ENCODE assay signal across 8 cellular contexts in genomic region chr15:67080900-67081431, GRCh38. TPM values are rescaled to one million over a fixed set of nuclear protein-coding genes. Genes with fewer than 3 reads are reported as not detected.
DNase-seq lines count a peak whose midpoint lies in the region; ATAC-seq and TF ChIP-seq lines count a peak whose summit lies in the region.

No MANE protein-coding gene starts in this region.

- TF ChIP-seq POLR2A in thyroid gland (IDR thresholded peaks at IDR 0.05) = no peak

- 35 to 43% methylated on average over 10 of the region's 10 CpGs for WGBS in thyroid gland, 2 donors

- no peaks in the 10 kb centered on the region for H3K27me3 ChIP-seq in BE2C
- H3K27me3 ChIP-seq in colonic mucosa = no peaks in the 10 kb centered on the region
- no peaks in the 10 kb centered on the region for H3K27me3 ChIP-seq in thyroid gland

- peak overlapping the region in 1 of 2 donors; percentile 13 for H3K9ac ChIP-seq in colonic mucosa (ENCODE audit: low read depth in 2 of 2, low read length in 2 of 2)

- no peaks in the 10 kb centered on the region for H3K36me3 Mint-ChIP-seq in T-helper 17 cell (ENCODE audit: low read depth)

- H3K27ac ChIP-seq in colonic mucosa (peak overlapping the region; percentile 36), thyroid gland (peak overlapping the region; percentile 62 to 71 (median 65))

- H3K4me3 ChIP-seq in BE2C (ENCODE audit: low read depth, low read length) (no peak overlapping the region), colonic mucosa (no peak overlapping the region), thyroid gland (replicated peaks in 1 of 3) (no peak overlapping the region)

- peak overlapping the region; percentile 36 for H3K4me3 Mint-ChIP-seq in T-helper 17 cell

- no peaks in the 10 kb centered on the region; the same call in 1 of the 2 replicates for H3K4me1 ChIP-seq in BE2C
- H3K4me1 ChIP-seq in colonic mucosa = peaks cover 44% of the 10 kb centered on the region
- H3K4me1 ChIP-seq in thyroid gland = peaks cover 82 to 96% of the 10 kb centered on the region in 2 donors

- H3K27me3 Mint-ChIP-seq in T-helper 17 cell = no peaks in the 10 kb centered on the region

- no peaks in the 10 kb centered on the region for H3K9me3 ChIP-seq in BE2C
- no peaks in the 10 kb centered on the region for H3K9me3 ChIP-seq in T-helper 17 cell (ENCODE audit: control insufficient read depth, low read length, poor library complexity, severe bottlenecking)
- no peaks in the 10 kb centered on the region for H3K9me3 ChIP-seq in colonic mucosa
- no peaks in the 10 kb centered on the region for H3K9me3 ChIP-seq in thyroid gland

- H3K27ac Mint-ChIP-seq in T-helper 17 cell = peak overlapping the region; percentile 99

- intact Hi-C loops in colonic mucosa (cut with DNase I) = no loop called here
- intact Hi-C loops in thyroid gland (cut with DNase I) = no loop called here

- TF ChIP-seq CTCF in BE2C (IDR thresholded peaks at IDR 0.05; ENCODE audit: low read depth, low read length) (peak; percentile 22; the same call in 1 of the 2 replicates), colonic mucosa (IDR thresholded peaks at IDR 0.05) (no peak), thyroid gland (IDR thresholded peaks at IDR 0.05) (peak in 1 of 6 experiments; percentile 6)

- DNase-seq in BE2C (no peak), GM19238 (ENCODE audit: insufficient read length, low spot score) (peak; percentile 64), T-helper 17 cell (no peak), colonic mucosa (peak; percentile 53), middle frontal gyrus (ENCODE audit: extremely low spot score, low spot score) (peak; percentile 30), thyroid gland (peak in 1 of 2 donors; percentile 33), LoVo (ENCODE audit: low spot score) (no peak)

- ATAC-seq in HG03378 (IDR thresholded peaks at IDR 0.05; ENCODE audit: unreplicated experiment) (peak; percentile 50), T-helper 17 cell (peak; percentile 53)

- H3K36me3 ChIP-seq in BE2C (no peaks in the 10 kb centered on the region), colonic mucosa (no peaks in the 10 kb centered on the region), thyroid gland (no peaks in the 10 kb centered on the region)

- H3K4me1 Mint-ChIP-seq in T-helper 17 cell = peaks cover 74% of the 10 kb centered on the region

RNA-seq across cellular contexts. Expression of gene SMAD3, which starts 15.6 kb away (rescaled TPM):
- 2.1 TPM for polyA plus RNA-seq in BE2C (2012; ENCODE audit: insufficient read depth, insufficient read length, low read depth)
- total RNA-seq in T-helper 17 cell = 10 to 100 TPM; 79.8 to 82.9 TPM
- 10 to 100 TPM; 38.6 to 62.1 TPM for total RNA-seq in colonic mucosa
- 10 to 100 TPM; 33.6 to 66.5 (median 47.3) TPM for total RNA-seq in thyroid gland

Comparison
In these comparisons a context has a peak if more than half of its experiments do, and no peak if none do; other contexts are left out.
1. DNase-seq: peak in GM19238 (single experiment), colonic mucosa (single experiment) and middle frontal gyrus (single experiment); none in BE2C (single experiment), T-helper 17 cell (0 of 3) and LoVo (single experiment).